Comparison of ENCODE assay signal across 8 cellular contexts in the genomic region with DNA sequence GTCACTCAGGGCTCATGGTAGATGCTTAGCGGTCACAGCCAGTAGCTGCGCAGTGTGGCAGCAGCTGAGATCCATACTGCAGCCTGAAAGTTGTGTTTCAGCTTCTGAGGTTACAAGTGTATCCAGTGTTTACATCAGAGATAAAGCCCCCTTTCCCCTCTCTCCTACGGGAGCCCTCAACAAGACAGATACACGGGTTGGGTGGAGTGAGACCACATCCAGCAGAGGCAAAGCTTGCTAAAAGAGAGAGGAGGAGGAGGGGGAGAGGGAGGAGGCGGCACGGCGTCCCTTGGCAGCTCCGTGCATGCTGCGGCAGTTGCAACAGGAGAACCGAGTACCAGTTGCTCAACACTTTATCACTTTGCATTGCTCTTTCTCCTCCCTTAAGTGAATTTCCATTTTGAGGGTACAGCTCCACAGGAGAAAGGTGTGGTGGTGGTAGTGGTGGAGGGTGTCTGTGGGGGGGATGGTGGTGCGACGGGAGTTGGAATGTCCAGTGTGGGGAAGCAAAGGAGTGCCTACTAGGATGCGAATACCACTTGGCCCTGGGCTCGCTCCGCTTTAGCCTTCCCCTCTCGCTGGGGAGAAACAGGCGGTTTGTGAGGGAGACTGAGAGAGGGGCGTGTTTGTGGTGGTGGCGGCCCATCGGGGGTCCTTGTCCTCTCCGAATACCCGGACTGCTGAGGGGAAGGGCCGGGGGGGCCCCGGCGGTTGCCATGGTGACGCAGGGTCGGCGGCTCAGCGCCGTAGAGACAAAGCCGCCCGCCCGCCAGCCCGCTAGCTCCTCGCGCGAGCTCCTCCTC. TPM values are rescaled to one million over a fixed set of nuclear protein-coding genes. Genes with fewer than 3 reads are reported as not detected.
A peak's percentile ranks its signal among the peaks of the same experiment; 100 is the strongest.
DNase-seq lines count a peak whose midpoint lies in the region; ATAC-seq, FAIRE-seq and TF ChIP-seq lines count a peak whose summit lies in the region.

No MANE protein-coding gene starts in this region.

- H3K27me3 Mint-ChIP-seq in activated T-helper 1 cell treated with anti-CD3 and anti-CD28 coated beads, Interleukin-12 subunit alpha, Interleukin-12 subunit beta, Interleukin-2, Interleukin-4 antibody, amounts not matched to agents 30 ng/mL and 10 ng/mL and 1 ng/mL, durations not matched to agents 14 hours and 24 hours and 36 hours (ENCODE audit: insufficient read depth): peaks cover 71% of the 10 kb centered on the region

- H3K27me3 ChIP-seq in A673 (replicated peaks; ENCODE audit: insufficient read depth, low read depth, low read length, poor library complexity): no peaks in the 10 kb centered on the region
- peaks cover 0 to 21% (median 11%) of the 10 kb centered on the region in 4 donors for H3K27me3 ChIP-seq in pancreas

- H3K4me3 ChIP-seq in A673 (ENCODE audit: low read depth, low read length, poor library complexity, severe bottlenecking) (peak overlapping the region; percentile 77), pancreas (peak overlapping the region in 2 of 4 donors; percentile 28 to 43)

- peak; percentile 50 to 89 (median 69) for ATAC-seq in pancreas
- no peak for ATAC-seq in HG02973 (IDR thresholded peaks at IDR 0.05; ENCODE audit: unreplicated experiment)
- ATAC-seq in GM21515 (IDR thresholded peaks at IDR 0.05; ENCODE audit: unreplicated experiment): no peak

- intact Hi-C loops in A673 (cut with micrococcal nuclease; ENCODE audit: unreplicated experiment) (no loop called here), pancreas (cut with DNase I) (no loop called here)
- intact Hi-C loops in activated T-helper 1 cell treated with anti-CD3 and anti-CD28 coated beads, Interleukin-12 subunit alpha, Interleukin-12 subunit beta, Interleukin-2, Interleukin-4 antibody, amounts not matched to agents 30 ng/mL and 10 ng/mL and 1 ng/mL, durations not matched to agents 14 hours and 24 hours and 36 hours (cut with micrococcal nuclease): loop anchor here (2.0 kb wide), 1 partner anchor 14 kb away; no protein-coding TSS in a partner anchor

- peaks cover 28% of the 10 kb centered on the region for H3K4me1 ChIP-seq in A673 (ENCODE audit: insufficient read depth, low read length, poor library complexity, severe bottlenecking)
- H3K4me1 ChIP-seq in pancreas: peaks cover 0 to 5% (median 0%) of the 10 kb centered on the region in 3 donors

- H3K36me3 ChIP-seq in A673 (ENCODE audit: insufficient read depth, low read length, poor library complexity, severe bottlenecking) (no peaks in the 10 kb centered on the region), pancreas (no peaks in the 10 kb centered on the region)

- no TSS peak for BruUV-seq in A673 (replicated peaks; lab: Mats Ljungman, UMichigan)

- POLR2A ChIA-PET in A673 (lab: Charles Lee; ENCODE audit: low non-redundant PET) (interaction anchor here (0.6 kb wide), 4 partner anchors 73 to 192 kb away, joined by 3 to 7 read pairs (median 4); no protein-coding TSS in a partner anchor), GM10248 (lab: Yijun Ruan, JAX) (no interaction called here)

- peak overlapping the region; percentile 59 for H3K27ac Mint-ChIP-seq in activated T-helper 1 cell treated with anti-CD3 and anti-CD28 coated beads, Interleukin-12 subunit alpha, Interleukin-12 subunit beta, Interleukin-2, Interleukin-4 antibody, amounts not matched to agents 30 ng/mL and 10 ng/mL and 1 ng/mL, durations not matched to agents 14 hours and 24 hours and 36 hours

- peak overlapping the region; percentile 82 for H3K4me3 Mint-ChIP-seq in activated T-helper 1 cell treated with anti-CD3 and anti-CD28 coated beads, Interleukin-12 subunit alpha, Interleukin-12 subunit beta, Interleukin-2, Interleukin-4 antibody, amounts not matched to agents 30 ng/mL and 10 ng/mL and 1 ng/mL, durations not matched to agents 14 hours and 24 hours and 36 hours

- peaks cover 15% of the 10 kb centered on the region for H3K4me1 Mint-ChIP-seq in activated T-helper 1 cell treated with anti-CD3 and anti-CD28 coated beads, Interleukin-12 subunit alpha, Interleukin-12 subunit beta, Interleukin-2, Interleukin-4 antibody, amounts not matched to agents 30 ng/mL and 10 ng/mL and 1 ng/mL, durations not matched to agents 14 hours and 24 hours and 36 hours (ENCODE audit: low read depth)

- no peaks in the 10 kb centered on the region for H3K36me3 Mint-ChIP-seq in activated T-helper 1 cell treated with anti-CD3 and anti-CD28 coated beads, Interleukin-12 subunit alpha, Interleukin-12 subunit beta, Interleukin-2, Interleukin-4 antibody, amounts not matched to agents 30 ng/mL and 10 ng/mL and 1 ng/mL, durations not matched to agents 14 hours and 24 hours and 36 hours (ENCODE audit: low read depth)

- no peak for FAIRE-seq in pancreas (lab: Jason Lieb, UNC)

- CTCF ChIA-PET in A673 (lab: Charles Lee): interaction anchor here (0.6 to 1.5 kb wide), 3 partner anchors 122 to 698 kb away, joined by 3 to 4 read pairs (median 4); no protein-coding TSS in a partner anchor
- CTCF ChIA-PET in GM10248 (lab: Yijun Ruan, JAX): interaction anchor here (1.2 to 3.5 kb wide), 7 partner anchors 9 to 142 kb away, joined by 3 to 15 read pairs (median 3); no protein-coding TSS in a partner anchor

- 6 to 7% methylated on average over 19 to 37 of the region's 37 CpGs for WGBS in pancreas, 2 donors

- H3K9me3 ChIP-seq in A673 (ENCODE audit: low read depth, low read length, poor library complexity, severe bottlenecking) (no peaks in the 10 kb centered on the region), pancreas (no peaks in the 10 kb centered on the region)

- H3K9me3 Mint-ChIP-seq in activated T-helper 1 cell treated with anti-CD3 and anti-CD28 coated beads, Interleukin-12 subunit alpha, Interleukin-12 subunit beta, Interleukin-2, Interleukin-4 antibody, amounts not matched to agents 30 ng/mL and 10 ng/mL and 1 ng/mL, durations not matched to agents 14 hours and 24 hours and 36 hours: no peaks in the 10 kb centered on the region

- TF ChIP-seq CTCF in A673 (conservative IDR thresholded peaks at IDR 0.05; ENCODE audit: low read depth, low read length) (no peak), GM10248 (IDR thresholded peaks at IDR 0.05; ENCODE audit: control extremely low read depth, extremely low read depth, low read depth, missing control alignments) (no peak), pancreas (IDR thresholded peaks at IDR 0.05) (no peak)

- H3K27ac ChIP-seq in A673 (ENCODE audit: low read depth, low read length, poor library complexity, severe bottlenecking) (peak overlapping the region; percentile 59), pancreas (no peak overlapping the region)

- DNase-seq in A673 (ENCODE audit: low spot score) (peak; percentile 86), GM10248 (ENCODE audit: extremely low spot score) (peak; percentile 15), NCI-H446 (lab: John Stamatoyannopoulos, UW) (peak; percentile 77 to 86), foreskin melanocyte (peak; percentile 60), pancreas (peak in 4 of 6 donors; percentile 33 to 75 (median 50))
- DNase-seq in activated T-helper 1 cell treated with anti-CD3 and anti-CD28 coated beads, Interleukin-12 subunit alpha, Interleukin-12 subunit beta, Interleukin-2, Interleukin-4 antibody, amounts not matched to agents 30 ng/mL and 10 ng/mL and 1 ng/mL, durations not matched to agents 14 hours and 24 hours and 36 hours (ENCODE audit: low spot score): peak; percentile 14

RNA-seq across cellular contexts. Expression of gene RNF182, which starts 0.4 kb away (rescaled TPM):
- 20.7 and 20.8 TPM in 2 replicates for total RNA-seq in A673 (2021)
- not detected in 2 replicates for total RNA-seq in activated T-helper 1 cell treated with anti-CD3 and anti-CD28 coated beads, Interleukin-12 subunit alpha, Interleukin-12 subunit beta, Interleukin-2, Interleukin-4 antibody, amounts not matched to agents 30 ng/mL and 10 ng/mL and 1 ng/mL, durations not matched to agents 14 hours and 24 hours and 36 hours
- total RNA-seq in pancreas: 1 to 10 TPM in 1 of 6 donors, under 1 TPM in 5; 0.38 to 2.2 (median 0.77) TPM
- polyA plus RNA-seq in pancreas: 1 to 10 TPM in 1 of 2 donors, under 1 TPM in 1; 0.34 to 1.2 TPM

Comparison
In these comparisons a context has a peak if more than half of its experiments do, and no peak if none do; other contexts are left out.
1. DNase-seq: peak in every context shown above with its lines; median percentile 86 in A673; 82 in NCI-H446; 60 in foreskin melanocyte; 50 in pancreas; 15 in GM10248; 14 in activated T-helper 1 cell treated with anti-CD3 and anti-CD28 coated beads, Interleukin-12 subunit alpha, Interleukin-12 subunit beta, Interleukin-2, Interleukin-4 antibody, amounts not matched to agents 30 ng/mL and 10 ng/mL and 1 ng/mL, durations not matched to agents 14 hours and 24 hours and 36 hours.
2. ATAC-seq: peak in pancreas (4 of 4); none in HG02973 (single experiment) and GM21515 (single experiment).